ENCODE assay signal across 8 cellular contexts in the genomic region with DNA sequence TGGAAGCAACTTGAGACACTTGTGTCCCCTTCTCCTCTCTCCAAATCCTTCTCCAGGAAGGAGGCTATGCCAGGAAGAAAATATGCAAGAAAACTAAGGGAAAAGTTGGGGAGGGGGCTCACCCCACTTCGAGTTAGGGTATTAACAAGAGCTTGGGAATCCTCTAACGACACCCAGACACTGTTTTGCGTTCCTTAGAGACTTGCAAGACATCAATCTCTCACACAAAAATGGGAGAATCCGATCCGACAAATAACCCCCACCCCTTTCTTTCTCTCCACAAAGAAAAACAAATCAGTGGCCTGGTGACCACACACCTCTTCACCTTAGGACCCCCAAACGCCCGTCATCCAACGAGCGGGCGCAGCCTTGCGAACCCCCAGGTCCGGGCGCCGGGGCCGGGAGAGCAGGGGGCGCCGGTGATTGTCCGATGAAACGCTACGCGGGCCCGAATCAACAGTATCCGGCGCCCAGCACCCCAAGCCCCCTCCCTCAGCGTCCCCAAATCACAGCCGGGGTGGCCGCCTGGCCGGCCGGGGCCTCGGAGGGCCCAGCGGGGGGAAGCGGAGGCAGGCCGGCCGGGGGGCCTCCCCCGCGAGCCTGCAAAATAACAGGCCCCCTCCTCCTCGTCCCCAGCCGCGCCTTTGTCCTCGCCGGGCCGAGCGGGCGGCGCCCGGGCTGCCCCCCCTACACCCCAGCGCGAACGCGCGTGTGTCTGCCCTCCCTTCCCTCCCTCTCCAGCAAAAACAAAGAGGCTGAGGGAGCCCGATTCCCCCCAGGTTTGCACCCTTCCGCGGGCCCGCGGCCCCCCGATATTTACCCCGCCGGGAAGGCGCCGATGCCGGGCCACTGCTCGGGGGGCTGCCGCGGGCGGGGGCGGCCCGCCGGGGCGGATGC. TPM values are rescaled to one million over a fixed set of nuclear protein-coding genes. Genes with fewer than 3 reads are reported as not detected.
A peak's percentile ranks its signal among the peaks of the same experiment; 100 is the strongest.
DNase-seq lines count a peak whose midpoint lies in the region; ATAC-seq and TF ChIP-seq lines count a peak whose summit lies in the region.

No MANE protein-coding gene starts in this region.

- H3K4ac ChIP-seq in neuronal stem cell (ENCODE audit: low read length), result peak overlapping the region; percentile 70

- H3K27me3 ChIP-seq in DOHH2 (ENCODE audit: control insufficient read depth, low read length), result no peaks in the 10 kb centered on the region
- H3K27me3 ChIP-seq in SK-N-SH (ENCODE audit: insufficient read depth), result no peaks in the 10 kb centered on the region
- no peaks in the 10 kb centered on the region for H3K27me3 ChIP-seq in neuronal stem cell (ENCODE audit: control insufficient read depth in 3 of 3, insufficient read depth in 3 of 3, low read depth in 1 of 3, low read length in 3 of 3)

- no peak for TF ChIP-seq RAD21 in SK-N-SH (IDR thresholded peaks at IDR 0.05; ENCODE audit: low read length)

- H3K36me3 ChIP-seq in DOHH2 (ENCODE audit: control insufficient read depth, low read length) (peaks cover 43% of the 10 kb centered on the region), SK-N-SH (replicated peaks in 1 of 2; ENCODE audit: control insufficient read depth in 1 of 2, insufficient read depth in 2 of 2, low read length in 1 of 2) (no peaks in the 10 kb centered on the region), neuronal stem cell (replicated peaks in 1 of 2; ENCODE audit: control insufficient read depth in 2 of 2, insufficient read depth in 2 of 2, low read length in 2 of 2) (peaks cover 16 to 36% of the 10 kb centered on the region in 2 donors)

- H3K4me1 ChIP-seq in DOHH2 (ENCODE audit: control insufficient read depth, low read length), result peaks cover 57% of the 10 kb centered on the region
- H3K4me1 ChIP-seq in SK-N-SH (ENCODE audit: control insufficient read depth in 1 of 2, insufficient read depth in 2 of 2, low read depth in 1 of 2, low read length in 1 of 2), result peaks cover 22 to 24% of the 10 kb centered on the region in 2 experiments; a peak in 2 of 4 replicates
- peaks cover 34 to 37% of the 10 kb centered on the region in 2 donors for H3K4me1 ChIP-seq in neuronal stem cell (ENCODE audit: control insufficient read depth in 2 of 2, insufficient read depth in 1 of 2, low read depth in 1 of 2, low read length in 2 of 2)

- H3K79me2 ChIP-seq in DOHH2 (ENCODE audit: control insufficient read depth, low read length) (peaks cover 62% of the 10 kb centered on the region), SK-N-SH (ENCODE audit: insufficient read depth) (peaks cover 51% of the 10 kb centered on the region)

- CTCF ChIA-PET in SK-N-SH (lab: Yijun Ruan, JAX), result no interaction called here

- H3F3A ChIP-seq in DOHH2 (ENCODE audit: control insufficient read depth, insufficient read depth) (no peaks in the 10 kb centered on the region), SK-N-SH (replicated peaks; ENCODE audit: insufficient read depth) (peaks cover 18% of the 10 kb centered on the region)

- peaks cover 24% of the 10 kb centered on the region for H4K20me1 ChIP-seq in DOHH2 (ENCODE audit: control insufficient read depth, insufficient read depth, low read depth, low read length)
- peaks cover 40% of the 10 kb centered on the region for H4K20me1 ChIP-seq in SK-N-SH (ENCODE audit: insufficient read depth)

- WGBS in SK-N-SH (ENCODE audit: low lambda C conversion rate), result 5% methylated on average over 5 of the region's 70 CpGs
- no CpG with 5 or more reads among the region's 70 CpGs for WGBS in neuronal stem cell (ENCODE audit: extremely low coverage in 2 of 2, insufficient read length in 2 of 2, insufficient replicate concordance in 1 of 2), 2 donors

- H3K4me2 ChIP-seq in DOHH2 (ENCODE audit: low read length) (peak overlapping the region; percentile 96), SK-N-SH (peak overlapping the region; percentile 87), neuronal stem cell (ENCODE audit: insufficient read depth, low read length, poor library complexity, severe bottlenecking) (peak overlapping the region; percentile 76)

- no peaks in the 10 kb centered on the region for H3K27me3 Mint-ChIP-seq in activated naive CD8-positive, alpha-beta T cell treated with anti-CD3 and anti-CD28 coated beads, Interleukin-2, amount 50 U/mL, for 24 hours
- peaks cover 7% of the 10 kb centered on the region for H3K27me3 Mint-ChIP-seq in glutamatergic neuron (ENCODE audit: unreplicated experiment)

- H3K36me3 Mint-ChIP-seq in activated naive CD8-positive, alpha-beta T cell treated with anti-CD3 and anti-CD28 coated beads, Interleukin-2, amount 50 U/mL, for 24 hours (ENCODE audit: low read depth), result peaks cover 12% of the 10 kb centered on the region
- no peaks in the 10 kb centered on the region for H3K36me3 Mint-ChIP-seq in glutamatergic neuron (ENCODE audit: unreplicated experiment)

- H3K9me2 ChIP-seq in DOHH2 (replicated peaks; ENCODE audit: control insufficient read depth, low read length), result no peaks in the 10 kb centered on the region
- no peaks in the 10 kb centered on the region for H3K9me2 ChIP-seq in SK-N-SH

- H2BK15ac ChIP-seq in neuronal stem cell (ENCODE audit: low read length), result peak overlapping the region; percentile 23

- H3K27ac Mint-ChIP-seq in activated naive CD8-positive, alpha-beta T cell treated with anti-CD3 and anti-CD28 coated beads, Interleukin-2, amount 50 U/mL, for 24 hours, result peak overlapping the region; percentile 87
- peak overlapping the region; percentile 99 for H3K27ac Mint-ChIP-seq in glutamatergic neuron (ENCODE audit: unreplicated experiment)

- H2AFZ ChIP-seq in SK-N-SH (ENCODE audit: low read depth), result no peak overlapping the region
- H2AFZ ChIP-seq in neuronal stem cell (ENCODE audit: low read length), result peak overlapping the region; percentile 75

- no peak overlapping the region for H3K23ac ChIP-seq in neuronal stem cell (ENCODE audit: low read depth, low read length, poor library complexity)

- POLR2A ChIA-PET in SK-N-SH (lab: Yijun Ruan, JAX), result no interaction called here

- no peak overlapping the region for H4K91ac ChIP-seq in neuronal stem cell (ENCODE audit: low read depth, low read length, poor library complexity)

- peak overlapping the region; percentile 84 for H3K4me3 ChIP-seq in DOHH2 (ENCODE audit: low read length)
- peak overlapping the region; percentile 64 to 70 for H3K4me3 ChIP-seq in SK-N-SH (ENCODE audit: low read depth in 2 of 2, low read length in 1 of 2)
- peak overlapping the region; percentile 70 to 89 for H3K4me3 ChIP-seq in neuronal stem cell (ENCODE audit: low read length in 2 of 2)

- peak overlapping the region; percentile 98 for H3K18ac ChIP-seq in neuronal stem cell (ENCODE audit: low read length)

- TF ChIP-seq CTCF in DOHH2 (IDR thresholded peaks at IDR 0.05; ENCODE audit: low read depth, low read length, poor library complexity, severe bottlenecking), result no peak
- no peak for TF ChIP-seq CTCF in SK-N-SH (IDR thresholded peaks at IDR 0.05)
- TF ChIP-seq CTCF in glutamatergic neuron (IDR thresholded peaks at IDR 0.05; ENCODE audit: partially characterized antibody, unreplicated experiment), result no peak

- H2AK5ac ChIP-seq in neuronal stem cell (ENCODE audit: low read depth, low read length), result peak overlapping the region; percentile 96

- H3K9me3 Mint-ChIP-seq in activated naive CD8-positive, alpha-beta T cell treated with anti-CD3 and anti-CD28 coated beads, Interleukin-2, amount 50 U/mL, for 24 hours, result no peaks in the 10 kb centered on the region
- H3K9me3 Mint-ChIP-seq in glutamatergic neuron (ENCODE audit: unreplicated experiment), result peaks cover 17% of the 10 kb centered on the region

- no peak for TF ChIP-seq EP300 in SK-N-SH (IDR thresholded peaks at IDR 0.05; ENCODE audit: borderline replicate concordance in 1 of 2, low read depth in 1 of 2, low read length in 1 of 2)

- H2BK5ac ChIP-seq in neuronal stem cell (ENCODE audit: low read length), result peak overlapping the region; percentile 85

- H2BK12ac ChIP-seq in neuronal stem cell (ENCODE audit: low read length), result no peak overlapping the region

- peak overlapping the region; percentile 94 for H3K9ac ChIP-seq in SK-N-SH
- peak overlapping the region; percentile 74 for H3K9ac ChIP-seq in neuronal stem cell (ENCODE audit: low read depth, low read length, poor library complexity)

- H3K4me3 Mint-ChIP-seq in activated naive CD8-positive, alpha-beta T cell treated with anti-CD3 and anti-CD28 coated beads, Interleukin-2, amount 50 U/mL, for 24 hours, result peak overlapping the region; percentile 91
- H3K4me3 Mint-ChIP-seq in glutamatergic neuron (ENCODE audit: unreplicated experiment), result peak overlapping the region; percentile 96

- peak; percentile 79 for DNase-seq in SK-N-SH
- DNase-seq in activated naive CD8-positive, alpha-beta T cell treated with anti-CD3 and anti-CD28 coated beads, Interleukin-2, amount 50 U/mL, for 24 hours, result peak; percentile 40
- peak; percentile 59 for DNase-seq in glutamatergic neuron
- DNase-seq in neuronal stem cell (ENCODE audit: low spot score), result no peak
- DNase-seq in ureter (ENCODE audit: low spot score), result peak; percentile 71

- no peak overlapping the region for H4K8ac ChIP-seq in neuronal stem cell (ENCODE audit: low read depth, low read length)

- peak overlapping the region; percentile 53 for H2BK120ac ChIP-seq in neuronal stem cell (ENCODE audit: low read depth, low read length)

- H3K9me3 ChIP-seq in DOHH2 (ENCODE audit: control insufficient read depth, insufficient read depth, low read length) (no peaks in the 10 kb centered on the region), SK-N-SH (no peaks in the 10 kb centered on the region), neuronal stem cell (replicated peaks in 1 of 2; ENCODE audit: control insufficient read depth in 2 of 2, insufficient read depth in 1 of 2, low read depth in 1 of 2, low read length in 2 of 2) (no peaks in the 10 kb centered on the region)

- peak; percentile 49 for ATAC-seq in HG02885 (IDR thresholded peaks at IDR 0.05; ENCODE audit: poor library complexity, unreplicated experiment)
- peak; percentile 25 for ATAC-seq in activated naive CD8-positive, alpha-beta T cell treated with anti-CD3 and anti-CD28 coated beads, Interleukin-2, amount 50 U/mL, for 24 hours
- ATAC-seq in GM21723 (IDR thresholded peaks at IDR 0.05; ENCODE audit: unreplicated experiment), result no peak

- H3K4me1 Mint-ChIP-seq in activated naive CD8-positive, alpha-beta T cell treated with anti-CD3 and anti-CD28 coated beads, Interleukin-2, amount 50 U/mL, for 24 hours, result peaks cover 48% of the 10 kb centered on the region
- peaks cover 31% of the 10 kb centered on the region for H3K4me1 Mint-ChIP-seq in glutamatergic neuron (ENCODE audit: low read depth, unreplicated experiment)

- peaks cover 15% of the 10 kb centered on the region for H3K79me1 ChIP-seq in neuronal stem cell (ENCODE audit: low read depth, low read length)

- no peak overlapping the region for H3K14ac ChIP-seq in neuronal stem cell (ENCODE audit: low read length)

- H3K27ac ChIP-seq in DOHH2 (ENCODE audit: low read depth, low read length), result peak overlapping the region; percentile 63
- peak overlapping the region; percentile 78 to 87 for H3K27ac ChIP-seq in SK-N-SH (ENCODE audit: low read depth in 2 of 2, low read length in 1 of 2)
- H3K27ac ChIP-seq in neuronal stem cell (replicated peaks; ENCODE audit: low read length), result peak overlapping the region; percentile 81

RNA-seq across cellular contexts. Expression of gene CSNK1E, which starts 0.6 kb away (rescaled TPM):
- polyA plus RNA-seq in SK-N-SH (2012; rRNA removed), result 126 and 130 TPM in 2 replicates
- polyA plus RNA-seq in SK-N-SH (2012; cell fraction: cytosol; rRNA removed), result 57.8 and 84.5 TPM in 2 replicates
- polyA plus RNA-seq in SK-N-SH (2012; cell fraction: nucleus; rRNA removed), result 236 and 305 TPM in 2 replicates
- total RNA-seq in glutamatergic neuron (ENCODE audit: unreplicated experiment) (402 TPM), ureter (173 TPM)
- 224 TPM for polyA plus RNA-seq in neuronal stem cell (2013, experiment 1 of 2)
- polyA plus RNA-seq in neuronal stem cell (2013, experiment 2 of 2), result 229 TPM

RNA-seq across cellular contexts. Expression of gene TMEM184B, which starts 43.8 kb away (rescaled TPM):
- polyA plus RNA-seq in SK-N-SH (2012; rRNA removed), result 17.4 and 25.3 TPM in 2 replicates
- 13.1 and 18.7 TPM in 2 replicates for polyA plus RNA-seq in SK-N-SH (2012; cell fraction: cytosol; rRNA removed)
- 42.9 and 45.0 TPM in 2 replicates for polyA plus RNA-seq in SK-N-SH (2012; cell fraction: nucleus; rRNA removed)
- total RNA-seq in glutamatergic neuron (ENCODE audit: unreplicated experiment) (81.0 TPM), ureter (77.7 TPM)
- polyA plus RNA-seq in neuronal stem cell (2013, experiment 1 of 2), result 50.9 TPM
- 51.3 TPM for polyA plus RNA-seq in neuronal stem cell (2013, experiment 2 of 2)
